In the genomic region with DNA sequence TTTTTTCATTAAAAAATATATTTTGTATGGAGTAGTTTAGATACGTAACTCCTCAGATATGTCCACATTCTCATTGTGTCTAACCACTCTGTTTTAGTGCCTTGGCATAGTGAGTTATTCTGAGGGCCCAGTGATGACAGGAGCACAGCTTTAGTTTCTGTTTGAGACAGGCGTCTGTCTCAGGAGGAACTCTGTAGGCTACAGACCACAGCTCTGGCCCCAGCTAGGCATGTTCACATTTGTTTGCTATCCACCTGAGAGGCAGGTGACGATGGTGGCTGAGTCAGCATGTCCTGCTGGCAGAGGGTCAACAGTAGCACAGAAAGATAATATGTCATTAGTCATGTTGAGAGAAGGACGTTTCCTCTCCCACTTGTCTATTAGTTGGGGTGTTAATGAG, we compare ENCODE assay signal across 8 cellular contexts. TPM values are rescaled to one million over a fixed set of nuclear protein-coding genes. Genes with fewer than 3 reads are reported as not detected.
A peak's percentile ranks its signal among the peaks of the same experiment; 100 is the strongest.
DNase-seq lines count a peak whose midpoint lies in the region; ATAC-seq and TF ChIP-seq lines count a peak whose summit lies in the region.

No MANE protein-coding gene starts in this region.

- no peak overlapping the region for H3K4me3 ChIP-seq in GM23338

- H3K4me3 Mint-ChIP-seq in GM23338: no peak overlapping the region

- H3K9me3 Mint-ChIP-seq in GM23338: no peaks in the 10 kb centered on the region

- peaks cover 3% of the 10 kb centered on the region; the same call in 1 of the 2 replicates for H4K20me1 ChIP-seq in GM23338 (replicated peaks; ENCODE audit: insufficient read depth)

- no peak overlapping the region for H3K27ac ChIP-seq in GM23338 (ENCODE audit: low read depth)

- peaks cover 4% of the 10 kb centered on the region; the same call in 1 of the 2 replicates for H3K9me2 ChIP-seq in GM23338 (ENCODE audit: insufficient read depth)

- no peaks in the 10 kb centered on the region for H3K36me3 Mint-ChIP-seq in GM23338 (ENCODE audit: low read depth)

- no peak for TF ChIP-seq CTCF in GM23338 (conservative IDR thresholded peaks at IDR 0.05; ENCODE audit: low read depth in 2 of 2)

- no peaks in the 10 kb centered on the region for H3F3A ChIP-seq in GM23338 (replicated peaks; ENCODE audit: low read depth)

- peaks cover 4% of the 10 kb centered on the region for H3K27me3 Mint-ChIP-seq in GM23338 (ENCODE audit: insufficient read depth, low read depth, poor library complexity)

- no peaks in the 10 kb centered on the region for H3K27me3 ChIP-seq in GM23338 (ENCODE audit: insufficient read depth)

- no peak overlapping the region; the same call in 1 of the 2 replicates for H3K27ac Mint-ChIP-seq in GM23338

- H3K4me1 Mint-ChIP-seq in GM23338: peaks cover 52% of the 10 kb centered on the region

- no peak for TF ChIP-seq POLR2A in GM18505 (IDR thresholded peaks at IDR 0.05; ENCODE audit: borderline replicate concordance, extremely low read depth, insufficient read depth, insufficient read length)
- TF ChIP-seq POLR2A in erythroblast (IDR thresholded peaks at IDR 0.05; ENCODE audit: low read length): no peak

- no peak overlapping the region for H2AFZ ChIP-seq in GM23338

- peaks cover 17% of the 10 kb centered on the region for H3K4me1 ChIP-seq in GM23338 (ENCODE audit: insufficient read depth)

- peaks cover 60% of the 10 kb centered on the region for H3K79me2 ChIP-seq in GM23338 (replicated peaks; ENCODE audit: insufficient read depth)

- H3K4me2 ChIP-seq in GM23338: no peak overlapping the region

- ATAC-seq in GM18505 (IDR thresholded peaks at IDR 0.05; ENCODE audit: unreplicated experiment) (peak; percentile 71), GM23338 (peak; percentile 40), esophagus mucosa (peak; percentile 93)

- DNase-seq in GM23338 (ENCODE audit: low spot score): no peak
- peak; percentile 7 for DNase-seq in NCI-H128 (lab: John Stamatoyannopoulos, UW; ENCODE audit: unreplicated experiment)
- DNase-seq in NCI-H1694 (lab: John Stamatoyannopoulos, UW): no peak
- DNase-seq in NCI-H526 (lab: John Stamatoyannopoulos, UW): no peak
- no peak for DNase-seq in activated CD8-positive, alpha-beta memory T cell treated with anti-CD3 and anti-CD28 coated beads, Interleukin-2, amount 50 U/mL, for 4 hours
- no peak for DNase-seq in erythroblast (lab: John Stamatoyannopoulos, UW)

- no peaks in the 10 kb centered on the region for H3K36me3 ChIP-seq in GM23338 (ENCODE audit: insufficient read depth)

TF ChIP-seq in GM23338, 12 proteins besides CTCF, POLR2A, EP300 and RAD21 (continues in another document):
- TF ChIP-seq, protein P1, sequence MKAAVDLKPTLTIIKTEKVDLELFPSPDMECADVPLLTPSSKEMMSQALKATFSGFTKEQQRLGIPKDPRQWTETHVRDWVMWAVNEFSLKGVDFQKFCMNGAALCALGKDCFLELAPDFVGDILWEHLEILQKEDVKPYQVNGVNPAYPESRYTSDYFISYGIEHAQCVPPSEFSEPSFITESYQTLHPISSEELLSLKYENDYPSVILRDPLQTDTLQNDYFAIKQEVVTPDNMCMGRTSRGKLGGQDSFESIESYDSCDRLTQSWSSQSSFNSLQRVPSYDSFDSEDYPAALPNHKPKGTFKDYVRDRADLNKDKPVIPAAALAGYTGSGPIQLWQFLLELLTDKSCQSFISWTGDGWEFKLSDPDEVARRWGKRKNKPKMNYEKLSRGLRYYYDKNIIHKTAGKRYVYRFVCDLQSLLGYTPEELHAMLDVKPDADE (IDR thresholded peaks at IDR 0.05): no peak
- TF ChIP-seq NANOG (IDR thresholded peaks at IDR 0.05; ENCODE audit: borderline replicate concordance) (no peak), REST (IDR thresholded peaks at IDR 0.05; ENCODE audit: unreplicated experiment) (no peak), STAT1 (IDR thresholded peaks at IDR 0.05; ENCODE audit: unreplicated experiment) (no peak), CREB1 (CRISPR knock-in tag; IDR thresholded peaks at IDR 0.05; ENCODE audit: low read depth) (no peak), ZNF462 (CRISPR knock-in tag; IDR thresholded peaks at IDR 0.05) (no peak), ZNF114 (CRISPR knock-in tag; IDR thresholded peaks at IDR 0.05) (no peak), EZH2phosphoT487 (IDR thresholded peaks at IDR 0.05; ENCODE audit: unreplicated experiment) (no peak), ZNF331 (CRISPR knock-in tag; IDR thresholded peaks at IDR 0.05; ENCODE audit: low read depth) (no peak), EZH2 (IDR thresholded peaks at IDR 0.05; ENCODE audit: low read depth, unreplicated experiment) (no peak)

RNA-seq across cellular contexts. Expression of gene LRRC1, which starts 16.3 kb away (rescaled TPM):
- total RNA-seq in GM23338 (2014; rRNA removed; shearing (Covaris generic)): 16.6 and 18.6 TPM in 2 replicates
- polyA plus RNA-seq in GM23338 (2016; fragmentation: Nextera tagmentation; extraction: Ambion mirVana): 11.3 TPM in 2 replicates
- total RNA-seq in esophagus mucosa: 21.9 TPM

Comparison
In these comparisons a context has a peak if more than half of its experiments do, and no peak if none do; other contexts are left out.
1. ATAC-seq: peak in every context shown above with its lines; median percentile 93 in esophagus mucosa; 71 in GM18505; 40 in GM23338.